ENCODE assay signal across 28 cellular contexts in the genomic region with DNA sequence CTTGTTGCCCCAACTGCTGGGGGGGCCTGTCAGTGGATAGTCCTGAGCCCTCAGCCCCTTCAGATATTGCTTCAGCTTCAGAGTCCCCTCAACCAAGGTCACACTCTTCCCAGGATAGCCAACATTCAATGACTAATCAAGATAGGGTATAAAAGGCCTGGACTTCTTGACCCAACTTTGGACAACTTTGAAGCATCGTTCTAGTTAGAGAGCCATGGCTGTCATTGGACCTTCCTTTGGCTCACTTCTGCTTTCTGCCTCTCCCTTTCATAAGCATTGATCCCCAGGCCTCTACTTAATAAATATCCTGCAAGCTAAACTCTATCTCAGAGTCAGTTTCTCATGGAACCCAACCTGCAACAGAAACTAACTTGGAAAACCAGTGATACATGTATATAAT. TPM values are rescaled to one million over a fixed set of nuclear protein-coding genes. Genes with fewer than 3 reads are reported as not detected.
DNase-seq lines count a peak whose midpoint lies in the region; ATAC-seq, FAIRE-seq and TF ChIP-seq lines count a peak whose summit lies in the region.
"Had no signal": no experiment of that assay in that cellular context is flagged by ENCODE, and none has a peak within 500 bp of the region (broad histone marks: within the 10 kb centered on the region; RNA-seq: fewer than 3 reads in every experiment).

No MANE protein-coding gene starts in this region.

- no peaks in the 10 kb centered on the region for H3K36me3 Mint-ChIP-seq in type B pancreatic cell
- H3K36me3 Mint-ChIP-seq: CD14-positive monocyte; CD4-positive, alpha-beta memory T cell; CD4-positive, CD25-positive, alpha-beta regulatory T cell had no signal

- H3K27me3 ChIP-seq in GM12878 (replicated peaks in 1 of 2; ENCODE audit: control insufficient read depth in 2 of 2, insufficient read depth in 2 of 2, low read length in 1 of 2) (peaks cover 0 to 2% of the 10 kb centered on the region in 2 experiments; a peak in 1 of 4 replicates), esophagus muscularis mucosa (no peaks in the 10 kb centered on the region), adrenal gland (no peaks in the 10 kb centered on the region)
- H3K27me3 ChIP-seq: BE2C, BLaER1 had no signal

- no peak for ATAC-seq in GM12878
- ATAC-seq in HG02852 (IDR thresholded peaks at IDR 0.05; ENCODE audit: unreplicated experiment) = no peak

- POLR2A ChIA-PET in GM12878 (lab: Charles Lee) = no interaction called here

- no peak overlapping the region for H3K27ac Mint-ChIP-seq in type B pancreatic cell

- SMC1A ChIA-PET in GM12878 (lab: Charles Lee; ENCODE audit: uncharacterized antibody, unreplicated experiment) = interaction anchor here (0.6 to 2.7 kb wide), 3 partner anchors 72 to 811 kb away, joined by 3 to 17 read pairs (median 3); no protein-coding TSS in a partner anchor

- TF ChIP-seq POLR2A in GM12878 (IDR thresholded peaks at IDR 0.05; ENCODE audit: low read depth, low read length) (no peak), esophagus muscularis mucosa (IDR thresholded peaks at IDR 0.05; ENCODE audit: low read depth) (no peak), adrenal gland (IDR thresholded peaks at IDR 0.05) (no peak)

- no peak overlapping the region for H2AFZ ChIP-seq in GM12878 (ENCODE audit: control insufficient read depth, low read depth, low read length)

- H3K27ac ChIP-seq in GM12878 (ENCODE audit: control insufficient read depth, insufficient read depth) (no peak overlapping the region), esophagus muscularis mucosa (replicated peaks in 1 of 4) (no peak overlapping the region), adrenal gland (no peak overlapping the region)
- H3K27ac ChIP-seq: BLaER1 had no signal

- no peaks in the 10 kb centered on the region for H4K20me1 ChIP-seq in GM12878 (ENCODE audit: control insufficient read depth, insufficient read depth)
- H4K20me1 ChIP-seq: BLaER1 had no signal

- TF ChIP-seq EP300 in GM12878 (IDR thresholded peaks at IDR 0.05; ENCODE audit: borderline replicate concordance in 1 of 2, control insufficient read depth in 1 of 2, low read depth in 2 of 2, low read length in 2 of 2) = no peak
- TF ChIP-seq EP300 in esophagus muscularis mucosa (IDR thresholded peaks at IDR 0.05) = no peak

- H3K4me1 ChIP-seq in GM12878 (ENCODE audit: control insufficient read depth, insufficient read depth, low read length) = no peaks in the 10 kb centered on the region
- no peaks in the 10 kb centered on the region for H3K4me1 ChIP-seq in esophagus muscularis mucosa
- no peaks in the 10 kb centered on the region for H3K4me1 ChIP-seq in adrenal gland (replicated peaks in 1 of 2)
- H3K4me1 ChIP-seq: BE2C, BLaER1 had no signal

- H3K4me3 ChIP-seq in GM12878 (no peak overlapping the region), esophagus muscularis mucosa (no peak overlapping the region), adrenal gland (no peak overlapping the region)
- H3K4me3 ChIP-seq: BLaER1 had no signal

- H3K36me3 ChIP-seq in GM12878 (ENCODE audit: control insufficient read depth in 2 of 2, insufficient read depth in 2 of 2, low read length in 1 of 2) (no peaks in the 10 kb centered on the region), esophagus muscularis mucosa (no peaks in the 10 kb centered on the region), adrenal gland (replicated peaks in 1 of 2) (no peaks in the 10 kb centered on the region)
- H3K36me3 ChIP-seq: BE2C, BLaER1 had no signal

- no peaks in the 10 kb centered on the region for H3K9me3 ChIP-seq in GM12878 (replicated peaks; ENCODE audit: control insufficient read depth, insufficient read depth, low read length)
- H3K9me3 ChIP-seq in esophagus muscularis mucosa = no peaks in the 10 kb centered on the region
- no peaks in the 10 kb centered on the region for H3K9me3 ChIP-seq in adrenal gland (replicated peaks in 1 of 3)
- H3K9me3 ChIP-seq: BE2C, BLaER1 had no signal

- no peak overlapping the region for H3K9ac ChIP-seq in GM12878 (ENCODE audit: control insufficient read depth, insufficient read depth, low read length)
- H3K9ac ChIP-seq: BLaER1 had no signal

- WGBS in GM12878 (ENCODE audit: insufficient coverage, insufficient replicate concordance, low lambda C conversion rate, missing lambda C conversion rate) = 0% methylated on average over 1 of the region's 1 CpG
- WGBS in esophagus muscularis mucosa = 100% methylated on average over 1 of the region's 1 CpG
- WGBS in adrenal gland, 4 donors = 67 to 92% (median 74%) methylated on average over 1 of the region's 1 CpG

- peaks cover 18% of the 10 kb centered on the region for H3K27me3 Mint-ChIP-seq in type B pancreatic cell

- intact Hi-C loops in GM12878 (cut with micrococcal nuclease; ENCODE audit: unreplicated experiment) = loop anchor here (10.0 kb wide), 1 partner anchor 419 kb away; no protein-coding TSS in a partner anchor
- intact Hi-C loops in esophagus muscularis mucosa (cut with DNase I) = no loop called here
- intact Hi-C loops in adrenal gland (cut with DNase I) = no loop called here

- TF ChIP-seq RAD21 in GM12878 (IDR thresholded peaks at IDR 0.05; ENCODE audit: insufficient read depth, low read depth, low read length) = no peak

- no peak for DNase-seq in GM18507 (ENCODE audit: extremely low spot score, insufficient read length, low read depth)
- DNase-seq in GM12878 (ENCODE audit: low read depth, low spot score) = no peak
- DNase-seq in esophagus muscularis mucosa (ENCODE audit: extremely low spot score) = peak; percentile 75
- DNase-seq in type B pancreatic cell (ENCODE audit: extremely low spot score, unreplicated experiment) = no peak
- DNase-seq in adrenal gland = no peak
- DNase-seq: 8988T; ACHN; BE2C; C1 segment of cervical spinal cord; CD4-positive, alpha-beta memory T cell; CD4-positive, CD25-positive, alpha-beta regulatory T cell; CD8-positive, alpha-beta memory T cell; COR-L47; DMS 273 treated with DMSO at 0.1 percent for 48 hours; DMS153; DMS53; DMS79; DND-41; EL; GDM1 had no signal

- no peak for TF ChIP-seq CTCF in GM12878 (IDR thresholded peaks at IDR 0.05 in 2 of 3, conservative IDR thresholded peaks at IDR 0.05 in 1 of 3; ENCODE audit: control insufficient read depth in 2 of 3, extremely low read depth in 1 of 3, insufficient read depth in 1 of 3, low read depth in 3 of 3, low read length in 3 of 3)
- no peak for TF ChIP-seq CTCF in esophagus muscularis mucosa (IDR thresholded peaks at IDR 0.05)
- no peak for TF ChIP-seq CTCF in type B pancreatic cell (conservative IDR thresholded peaks at IDR 0.05)
- no peak for TF ChIP-seq CTCF in adrenal gland (IDR thresholded peaks at IDR 0.05)

- no peaks in the 10 kb centered on the region for H3K79me2 ChIP-seq in GM12878 (ENCODE audit: control insufficient read depth, insufficient read depth, low read length)

- no peaks in the 10 kb centered on the region for H3K4me1 Mint-ChIP-seq in type B pancreatic cell (ENCODE audit: unreplicated experiment)
- H3K4me1 Mint-ChIP-seq: CD4-positive, alpha-beta memory T cell; CD4-positive, CD25-positive, alpha-beta regulatory T cell; CD8-positive, alpha-beta memory T cell had no signal

- H3K4me3 Mint-ChIP-seq in type B pancreatic cell = no peak overlapping the region
- H3K4me3 Mint-ChIP-seq: CD14-positive monocyte; CD4-positive, alpha-beta memory T cell; CD4-positive, CD25-positive, alpha-beta regulatory T cell; CD8-positive, alpha-beta memory T cell had no signal

- RAD21 ChIA-PET in GM12878 (lab: Charles Lee; ENCODE audit: unreplicated experiment) = no interaction called here

- H3K9me3 Mint-ChIP-seq in type B pancreatic cell = no peaks in the 10 kb centered on the region
- H3K9me3 Mint-ChIP-seq: CD8-positive, alpha-beta memory T cell had no signal

- in situ Hi-C loops in GM12878 (cut with MboI) = no loop called here

- BruUV-seq in GM12878 (replicated peaks; lab: Mats Ljungman, UMichigan) = no TSS peak

- FAIRE-seq in GM18507 (lab: Jason Lieb, UNC) = peak; percentile 12
- no peak for FAIRE-seq in GM12878 (lab: Jason Lieb, UNC)
- FAIRE-seq: A204.1, GM12892, GM19239 had no signal

- CTCF ChIA-PET in GM12878 (lab: Yijun Ruan, JAX) = no interaction called here

- no peak overlapping the region for H3K4me2 ChIP-seq in GM12878 (ENCODE audit: control insufficient read depth, insufficient read depth)
- H3K4me2 ChIP-seq: BLaER1 had no signal

TF ChIP-seq in GM12878, 131 proteins besides CTCF, POLR2A, EP300 and RAD21:
- TF ChIP-seq SPI1 (IDR thresholded peaks at IDR 0.05; ENCODE audit: borderline replicate concordance, insufficient read depth, low read depth, low read length) (peak; percentile 36; the same call in 1 of the 2 replicates), GATAD2B (conservative IDR thresholded peaks at IDR 0.05; ENCODE audit: low read depth) (no peak)

RNA-seq across cellular contexts. Expression of gene DCLK3, which starts 31.3 kb away (rescaled TPM):
- total RNA-seq in GM12878 (2013; cell fraction: nucleolus; rRNA removed) = not detected in 2 replicates
- total RNA-seq in GM12878 (2014; rRNA removed) (not detected in 2 replicates), GM12878 (2014; rRNA removed; fragmentation: Illumina TruSeq; extraction: Trizol) (not detected in 2 replicates), GM12878 (2021) (not detected in 2 replicates), esophagus muscularis mucosa (under 1 TPM; under 0.01 to 0.33 (median 0.21) TPM), type B pancreatic cell (ENCODE audit: low replicate concordance) (0.10 TPM in 2 replicates), adrenal gland (under 1 TPM in 2 of 8 donors, not detected in 6; under 0.01 to 0.28 TPM)
- polyA plus RNA-seq in GM12878 (2011; ENCODE audit: low read depth) = not detected
- polyA plus RNA-seq in GM12878 (2011; rRNA removed) (not detected in 2 replicates), GM12878 (2014; fragmentation: Illumina TruSeq; extraction: Trizol) (not detected in 2 replicates), GM12878 (2014; fragmentation: Nextera tagmentation; extraction: Ambion mirVana) (not detected), GM12878 (2014; rRNA removed) (not detected in 2 replicates), GM12878 (2016; fragmentation: Nextera tagmentation; extraction: Ambion mirVana) (not detected), adrenal gland (under 1 TPM; 0.05 to 0.16 (median 0.13) TPM)
- polyA plus RNA-seq in GM12878 (2011; cell fraction: cytosol; rRNA removed) = not detected in 2 replicates
- not detected in 2 replicates for polyA plus RNA-seq in GM12878 (2011; cell fraction: nucleus; rRNA removed)
- not detected in 2 replicates for polyA plus RNA-seq in GM12878 (2012)
- polyA minus RNA-seq in GM12878 (2011; rRNA and poly(A)+ RNA removed) = not detected in 2 replicates
- polyA minus RNA-seq in GM12878 (2011; cell fraction: cytosol; rRNA and poly(A)+ RNA removed) = not detected in 2 replicates
- not detected in 2 replicates for polyA minus RNA-seq in GM12878 (2011; cell fraction: nucleus; rRNA and poly(A)+ RNA removed)
- total RNA-seq: CD4-positive, alpha-beta memory T cell; CD4-positive, CD25-positive, alpha-beta regulatory T cell; CD8-positive, alpha-beta memory T cell; G401 had no signal
- polyA plus RNA-seq: AG04450; CD14-positive monocyte; CD4-positive, alpha-beta memory T cell; CD4-positive, CD25-positive, alpha-beta regulatory T cell; CD8-positive, alpha-beta memory T cell had no signal
